8 cellular contexts compared by ENCODE assay signal in the genomic region with DNA sequence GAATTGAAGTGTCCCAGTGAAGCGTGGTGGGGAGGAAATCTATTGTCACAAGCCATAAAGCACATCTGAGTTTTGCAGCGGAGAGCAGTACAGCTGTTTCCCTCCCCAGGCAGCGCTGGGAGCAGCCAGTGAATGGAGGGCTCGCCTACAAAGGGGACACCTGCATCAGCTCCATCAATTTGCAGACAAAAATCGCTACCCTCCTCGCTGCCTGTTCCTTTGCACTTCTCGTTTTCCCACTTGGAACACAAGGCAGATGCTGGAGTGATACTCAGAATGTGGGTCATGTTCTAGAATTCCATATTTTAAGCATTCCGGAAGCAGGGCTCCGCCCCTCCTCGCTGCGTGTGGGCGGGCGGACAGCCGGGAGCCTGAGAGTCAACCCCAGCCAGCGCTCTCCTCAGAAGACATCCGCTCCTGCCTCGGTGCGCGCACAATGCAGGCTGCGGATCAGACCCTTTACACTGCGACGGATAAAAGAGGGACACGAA.
DNase-seq lines count a peak whose midpoint lies in the region; ATAC-seq, FAIRE-seq and TF ChIP-seq lines count a peak whose summit lies in the region.

No MANE protein-coding gene starts in this region.

- no peak overlapping the region for H3K14ac ChIP-seq in H9 (ENCODE audit: insufficient read depth, low read length)

- ATAC-seq in effector memory CD8-positive, alpha-beta T cell (replicated peaks): peak; percentile 56

- peak overlapping the region in 2 of 3 experiments; percentile 70 to 93; a peak in 4 of 7 replicates for H3K27ac Mint-ChIP-seq in H9
- no peak overlapping the region for H3K27ac Mint-ChIP-seq in effector memory CD8-positive, alpha-beta T cell
- peak overlapping the region; percentile 93 for H3K27ac Mint-ChIP-seq in neural crest cell (ENCODE audit: unreplicated experiment)

- no peaks in the 10 kb centered on the region for H3K79me2 ChIP-seq in H9 (ENCODE audit: insufficient read depth, low read length)

- in situ Hi-C loops in transverse colon (cut with MboI; ENCODE audit: low pct_ligation_motif_present in 1 of 4, low pct_unique_long_range_greater_than_20kb in 1 of 4, low sequenced_read_pairs in 3 of 4): loop anchor here in 1 of 4 donors (25.0 kb wide), 1 partner anchor 168 kb away; the partner anchor contains the start of gene MARCHF3

- no peak overlapping the region for H2AK5ac ChIP-seq in H9 (ENCODE audit: insufficient read length, low read length)

- peaks cover 18 to 20% of the 10 kb centered on the region in 2 experiments for H3K4me1 Mint-ChIP-seq in H9
- peaks cover 7 to 9% of the 10 kb centered on the region in 2 donors for H3K4me1 Mint-ChIP-seq in effector memory CD8-positive, alpha-beta T cell (ENCODE audit: low read depth in 2 of 2)
- peaks cover 34% of the 10 kb centered on the region for H3K4me1 Mint-ChIP-seq in neural crest cell

- H4K20me1 ChIP-seq in H9 (ENCODE audit: control insufficient read depth, insufficient read depth, insufficient read length): no peaks in the 10 kb centered on the region

- no peak overlapping the region for H3K4ac ChIP-seq in H9 (ENCODE audit: low read depth, low read length)

- no peak overlapping the region for H3T11ph ChIP-seq in H9 (ENCODE audit: low read length)

- H2BK5ac ChIP-seq in H9 (ENCODE audit: insufficient read length, low read length): no peak overlapping the region

- H3K79me1 ChIP-seq in H9 (ENCODE audit: insufficient read depth, low read depth, low read length, poor library complexity, severe bottlenecking): no peaks in the 10 kb centered on the region

- no CpG with 5 or more reads among the region's 23 CpGs for WGBS in H9 (ENCODE audit: extremely low coverage, insufficient read length, low lambda C conversion rate)
- WGBS in transverse colon (ENCODE audit: low coverage in 1 of 2), 2 donors: 16 to 50% methylated on average over 10 to 23 of the region's 23 CpGs

- H3K4me1 ChIP-seq in H9 (ENCODE audit: insufficient read depth, low read length) (no peaks in the 10 kb centered on the region; the same call in 1 of the 2 replicates), transverse colon (no peaks in the 10 kb centered on the region)

- intact Hi-C loops in transverse colon (cut with DNase I; ENCODE audit: low total_unique reads): no loop called here

- no peak overlapping the region for H3K18ac ChIP-seq in H9 (ENCODE audit: insufficient read length, low read depth, low read length)

- no peak overlapping the region for H2BK15ac ChIP-seq in H9 (ENCODE audit: low read depth, low read length)

- no peak overlapping the region for H2BK12ac ChIP-seq in H9 (ENCODE audit: insufficient read length, low read depth, low read length)

- DNase-seq in GM12891 (ENCODE audit: insufficient read length, low spot score) (peak; percentile 37), H9 (peak; percentile 66), neural crest cell (ENCODE audit: low read depth, low spot score) (peak; percentile 33), D341Med (ENCODE audit: low spot score) (no peak), transverse colon (no peak), NCI-H446 treated with DMSO at 0.1 percent for 48 hours (lab: John Stamatoyannopoulos, UW) (no peak)
- no peak for DNase-seq in effector memory CD8-positive, alpha-beta T cell

- no peak overlapping the region for H2AFZ ChIP-seq in H9 (ENCODE audit: low read length)

- TF ChIP-seq POLR2A in GM12891 (IDR thresholded peaks at IDR 0.05; ENCODE audit: low read depth, low read length) (no peak), transverse colon (IDR thresholded peaks at IDR 0.05) (no peak)

- no peak overlapping the region for H3K23ac ChIP-seq in H9 (ENCODE audit: insufficient read length, low read depth, low read length)

- H3K9me3 ChIP-seq in H9 (ENCODE audit: control insufficient read depth, low read depth, low read length) (no peaks in the 10 kb centered on the region), transverse colon (no peaks in the 10 kb centered on the region)

- H3K27me3 ChIP-seq in H9 (ENCODE audit: insufficient read depth, low read length) (no peaks in the 10 kb centered on the region), transverse colon (no peaks in the 10 kb centered on the region)

- TF ChIP-seq EP300 in transverse colon (IDR thresholded peaks at IDR 0.05; ENCODE audit: low read depth): no peak

- H2BK20ac ChIP-seq in H9 (ENCODE audit: low read depth, low read length, poor library complexity, severe bottlenecking): no peak overlapping the region

- no peaks in the 10 kb centered on the region for H3K36me3 ChIP-seq in transverse colon

- H3K9ac ChIP-seq in H9 (ENCODE audit: extremely low read depth, insufficient read length, low read length): no peak overlapping the region

- H3K9me3 Mint-ChIP-seq in H9 (no peaks in the 10 kb centered on the region), neural crest cell (no peaks in the 10 kb centered on the region)
- H3K9me3 Mint-ChIP-seq in effector memory CD8-positive, alpha-beta T cell: no peaks in the 10 kb centered on the region

- H4K8ac ChIP-seq in H9 (replicated peaks; ENCODE audit: insufficient read length, low read depth, low read length): no peak overlapping the region

- H4K91ac ChIP-seq in H9 (ENCODE audit: insufficient read length, low read depth, low read length): no peak overlapping the region

- H3K4me3 Mint-ChIP-seq in H9 (peak overlapping the region; percentile 65 to 75), neural crest cell (peak overlapping the region; percentile 80)
- peak overlapping the region; percentile 72 for H3K4me3 Mint-ChIP-seq in effector memory CD8-positive, alpha-beta T cell

- H3K56ac ChIP-seq in H9 (ENCODE audit: insufficient read length, low read depth, low read length): no peak overlapping the region

- H3K27me3 Mint-ChIP-seq in H9 (ENCODE audit: low read depth) (peaks cover 2% of the 10 kb centered on the region; the same call in 1 of the 2 replicates), neural crest cell (ENCODE audit: low read depth) (no peaks in the 10 kb centered on the region)
- peaks cover 0 to 16% of the 10 kb centered on the region in 2 donors for H3K27me3 Mint-ChIP-seq in effector memory CD8-positive, alpha-beta T cell

- peak overlapping the region; percentile 63 for H3K4me2 ChIP-seq in H9 (ENCODE audit: insufficient read depth, insufficient read length, low read length)

- no peak overlapping the region for H4K5ac ChIP-seq in H9 (ENCODE audit: insufficient read length, low read depth, low read length)

- H2BK120ac ChIP-seq in H9 (ENCODE audit: low read depth, low read length, poor library complexity, severe bottlenecking): no peak overlapping the region

- H3K36me3 Mint-ChIP-seq in H9 (ENCODE audit: insufficient read depth in 1 of 3, low read depth in 3 of 3) (peaks cover 3 to 18% (median 4%) of the 10 kb centered on the region in 3 experiments; a peak in 4 of 7 replicates), neural crest cell (ENCODE audit: low read depth) (peaks cover 7% of the 10 kb centered on the region)
- no peaks in the 10 kb centered on the region for H3K36me3 Mint-ChIP-seq in effector memory CD8-positive, alpha-beta T cell (ENCODE audit: insufficient read depth)

- peaks cover 4% of the 10 kb centered on the region for H3K23me2 ChIP-seq in H9 (ENCODE audit: insufficient read length, low read depth, low read length, poor library complexity, severe bottlenecking)

- FAIRE-seq in GM12891 (lab: Jason Lieb, UNC): peak; percentile 66

- no peak for TF ChIP-seq CTCF in H9 (conservative IDR thresholded peaks at IDR 0.05)
- TF ChIP-seq CTCF in neural crest cell (conservative IDR thresholded peaks at IDR 0.05): no peak
- TF ChIP-seq CTCF in transverse colon (IDR thresholded peaks at IDR 0.05): no peak

- H3K4me3 ChIP-seq in transverse colon: no peak overlapping the region

- H3K27ac ChIP-seq in H9 (ENCODE audit: insufficient read length, low read depth, low read length) (no peak overlapping the region), transverse colon (no peak overlapping the region)

TF ChIP-seq in GM12891, 5 proteins besides CTCF, POLR2A, EP300 and RAD21:
- TF ChIP-seq POU2F2 (IDR thresholded peaks at IDR 0.05; ENCODE audit: low read depth, low read length) (no peak), PAX5 (IDR thresholded peaks at IDR 0.05; ENCODE audit: insufficient read depth, low read length, severe bottlenecking) (no peak), TAF1 (IDR thresholded peaks at IDR 0.05; ENCODE audit: low read depth, low read length) (no peak), SPI1 (IDR thresholded peaks at IDR 0.05; ENCODE audit: low read depth, low read length) (no peak), POLR2AphosphoS5 (IDR thresholded peaks at IDR 0.05; ENCODE audit: low read depth, low read length) (no peak)

TF ChIP-seq in PFSK-1, 5 proteins besides CTCF, POLR2A, EP300 and RAD21:
- TF ChIP-seq FOXP2 (optimal IDR thresholded peaks at IDR 0.05; ENCODE audit: borderline replicate concordance, extremely low read depth, extremely low read length, insufficient read depth) (peak; percentile 25), SIN3A (IDR thresholded peaks at IDR 0.05; ENCODE audit: borderline replicate concordance, insufficient read depth, low read length) (no peak)

Comparison
In these comparisons a context has a peak if more than half of its experiments do, and no peak if none do; other contexts are left out.
1. DNase-seq: peak in GM12891 (single experiment), H9 (single experiment) and neural crest cell (single experiment); none in effector memory CD8-positive, alpha-beta T cell (0 of 3), D341Med (single experiment), transverse colon (single experiment) and NCI-H446 treated with DMSO at 0.1 percent for 48 hours (single experiment).
2. H3K27ac Mint-ChIP-seq: peak in H9 (2 of 3) and neural crest cell (single experiment); none in effector memory CD8-positive, alpha-beta T cell (0 of 2).
3. Peak in every context shown above with its lines, with median percentiles within 50 percentile points of each other: H3K4me3 Mint-ChIP-seq.